Comparison of ENCODE assay signal across 13 cellular contexts in the genomic region with DNA sequence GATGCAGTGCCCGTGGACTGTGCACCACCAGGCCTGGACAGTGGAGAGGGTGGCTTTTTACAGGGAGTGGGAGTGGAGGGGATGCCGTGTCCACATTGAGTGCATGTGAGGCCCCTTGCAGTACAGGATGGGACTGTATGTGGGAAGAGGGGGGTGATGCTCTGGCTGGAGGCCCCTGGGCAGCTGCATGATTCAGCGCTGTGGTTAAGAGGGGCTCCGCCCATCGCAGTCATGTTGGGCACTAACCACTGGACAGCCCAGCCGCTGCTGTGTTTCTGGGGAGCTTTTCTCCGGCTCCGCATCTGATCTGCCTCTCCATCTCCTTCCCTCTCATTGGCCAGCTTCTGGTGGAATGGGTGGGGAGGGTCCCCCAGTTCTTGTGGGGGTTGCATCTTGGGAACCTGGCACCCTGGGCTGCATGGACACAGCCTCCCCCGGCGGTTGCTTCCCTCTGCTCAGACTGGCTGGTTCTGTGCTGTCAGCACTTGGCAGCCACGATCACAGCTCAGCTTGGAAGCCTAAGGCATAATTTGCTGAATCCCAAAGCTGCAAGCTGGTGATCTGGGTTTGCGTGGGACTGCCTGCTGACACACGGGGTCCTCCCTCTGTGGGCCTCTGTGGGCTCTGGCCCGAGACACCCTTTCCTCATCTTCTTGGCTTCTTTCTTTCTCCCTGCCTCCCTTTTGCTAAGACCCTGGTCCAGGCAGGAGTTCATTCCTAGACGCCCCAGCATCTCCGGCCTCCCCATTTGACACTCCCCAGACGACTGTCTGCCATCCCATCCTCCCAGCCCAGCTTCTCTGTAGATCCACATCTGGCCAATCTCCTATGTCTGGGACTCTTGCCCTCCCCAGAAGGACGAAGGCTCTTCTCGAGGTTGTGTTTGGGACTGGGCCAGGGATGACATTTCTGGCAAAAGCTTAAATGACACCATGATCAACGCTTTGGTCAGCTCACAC.
DNase-seq lines count a peak whose midpoint lies in the region; ATAC-seq and TF ChIP-seq lines count a peak whose summit lies in the region.
"Had no signal": no experiment of that assay in that cellular context is flagged by ENCODE, and none has a peak within 500 bp of the region (broad histone marks: within the 10 kb centered on the region; RNA-seq: fewer than 3 reads in every experiment).

No MANE protein-coding gene starts in this region.

- ATAC-seq in naive thymus-derived CD4-positive, alpha-beta T cell: peak; percentile 59
- ATAC-seq in stimulated activated naive CD8-positive, alpha-beta T cell treated with anti-CD3 and anti-CD28 coated beads, Interleukin-15, amount 100 ng/mL, for 72 hours: no peak
- no peak for ATAC-seq in sciatic nerve

- intact Hi-C loops in naive thymus-derived CD4-positive, alpha-beta T cell (cut with micrococcal nuclease): no loop called here
- intact Hi-C loops in sciatic nerve (cut with DNase I): no loop called here

- no peaks in the 10 kb centered on the region for H3K36me3 Mint-ChIP-seq in naive thymus-derived CD4-positive, alpha-beta T cell

- H3K27me3 ChIP-seq in naive thymus-derived CD4-positive, alpha-beta T cell (ENCODE audit: control insufficient read depth in 2 of 2, insufficient read depth in 2 of 2, low read length in 2 of 2): no peaks in the 10 kb centered on the region
- H3K27me3 ChIP-seq in HAP-1 (ENCODE audit: low read depth): no peaks in the 10 kb centered on the region

- no peaks in the 10 kb centered on the region for H3K9me3 ChIP-seq in naive thymus-derived CD4-positive, alpha-beta T cell (ENCODE audit: control insufficient read depth in 2 of 3, low read length in 3 of 3)
- H3K9me3 ChIP-seq in HAP-1: no peaks in the 10 kb centered on the region

- TF ChIP-seq CTCF in AG10803 (conservative IDR thresholded peaks at IDR 0.05; ENCODE audit: low read length): no peak

- POLR2A ChIA-PET in naive thymus-derived CD4-positive, alpha-beta T cell (lab: Charles Lee): no interaction called here

- H3K4me3 ChIP-seq in AG10803 (ENCODE audit: low read length) (peak overlapping the region; percentile 33), HAP-1 (no peak overlapping the region)
- no peak overlapping the region for H3K4me3 ChIP-seq in naive thymus-derived CD4-positive, alpha-beta T cell (ENCODE audit: low read length)

- no peak overlapping the region for H3K27ac ChIP-seq in naive thymus-derived CD4-positive, alpha-beta T cell (ENCODE audit: low read depth, low read length)
- H3K27ac ChIP-seq: C4-2B had no signal

- H3K36me3 ChIP-seq in naive thymus-derived CD4-positive, alpha-beta T cell (ENCODE audit: control insufficient read depth in 2 of 3, insufficient read depth in 3 of 3, low read length in 3 of 3): no peaks in the 10 kb centered on the region
- H3K36me3 ChIP-seq in HAP-1 (replicated peaks): peaks cover 6% of the 10 kb centered on the region

- in situ Hi-C loops in HAP-1 (cut with MboI; ENCODE audit: low sequenced_read_pairs): no loop called here

- H3K27me3 Mint-ChIP-seq in naive thymus-derived CD4-positive, alpha-beta T cell: peaks cover 0 to 3% (median 0%) of the 10 kb centered on the region in 5 donors
- H3K27me3 Mint-ChIP-seq in stimulated activated naive CD8-positive, alpha-beta T cell treated with anti-CD3 and anti-CD28 coated beads, Interleukin-15, amount 100 ng/mL, for 72 hours: no peaks in the 10 kb centered on the region

- no peaks in the 10 kb centered on the region for H3K4me1 ChIP-seq in naive thymus-derived CD4-positive, alpha-beta T cell (ENCODE audit: control insufficient read depth in 2 of 2, insufficient read depth in 2 of 2, low read length in 2 of 2)
- H3K4me1 ChIP-seq in HAP-1: no peaks in the 10 kb centered on the region

- no peak overlapping the region for H3K27ac Mint-ChIP-seq in naive thymus-derived CD4-positive, alpha-beta T cell
- H3K27ac Mint-ChIP-seq in stimulated activated naive CD8-positive, alpha-beta T cell treated with anti-CD3 and anti-CD28 coated beads, Interleukin-15, amount 100 ng/mL, for 72 hours: no peak overlapping the region
- H3K27ac Mint-ChIP-seq: activated T-helper 1 cell treated with anti-CD3 and anti-CD28 coated beads, Interleukin-12 subunit alpha, Interleukin-12 subunit beta, Interleukin-2, Interleukin-4 antibody, amounts not matched to agents 30 ng/mL and 10 ng/mL and 1 ng/mL, durations not matched to agents 14 hours and 24 hours and 36 hours had no signal

- peak; percentile 89 for DNase-seq in AG10803 (ENCODE audit: low read depth)
- peak; percentile 28 for DNase-seq in MV-4-11 (lab: John Stamatoyannopoulos, UW)
- DNase-seq in dedifferentiated amniotic fluid mesenchymal stem cell (ENCODE audit: extremely low spot score): peak; percentile 82
- DNase-seq in naive thymus-derived CD4-positive, alpha-beta T cell: no peak
- no peak for DNase-seq in DMS53 treated with DMSO at 0.1 percent for 48 hours (lab: John Stamatoyannopoulos, UW; ENCODE audit: unreplicated experiment)
- no peak for DNase-seq in HAP-1 (ENCODE audit: low spot score in 2 of 2)
- no peak for DNase-seq in stimulated activated naive CD8-positive, alpha-beta T cell treated with anti-CD3 and anti-CD28 coated beads, Interleukin-15, amount 100 ng/mL, for 72 hours
- DNase-seq in sciatic nerve (ENCODE audit: low spot score): no peak
- DNase-seq: effector CD8-positive, alpha-beta T cell; islet precursor cell; stimulated activated CD4-positive, alpha-beta T cell treated with anti-CD3 and anti-CD28 coated beads, Interleukin-12 subunit alpha, Interleukin-12 subunit beta, amount 100 ng/mL, for 4 hours had no signal

- CTCF ChIA-PET in naive thymus-derived CD4-positive, alpha-beta T cell (lab: Charles Lee): no interaction called here

- H3K9me3 Mint-ChIP-seq in naive thymus-derived CD4-positive, alpha-beta T cell: no peaks in the 10 kb centered on the region
- no peaks in the 10 kb centered on the region for H3K9me3 Mint-ChIP-seq in stimulated activated naive CD8-positive, alpha-beta T cell treated with anti-CD3 and anti-CD28 coated beads, Interleukin-15, amount 100 ng/mL, for 72 hours
- H3K9me3 Mint-ChIP-seq: activated T-helper 1 cell treated with anti-CD3 and anti-CD28 coated beads, Interleukin-12 subunit alpha, Interleukin-12 subunit beta, Interleukin-2, Interleukin-4 antibody, amounts not matched to agents 30 ng/mL and 10 ng/mL and 1 ng/mL, durations not matched to agents 14 hours and 24 hours and 36 hours had no signal

- no peak overlapping the region for H3K4me3 Mint-ChIP-seq in naive thymus-derived CD4-positive, alpha-beta T cell
- no peak overlapping the region for H3K4me3 Mint-ChIP-seq in stimulated activated naive CD8-positive, alpha-beta T cell treated with anti-CD3 and anti-CD28 coated beads, Interleukin-15, amount 100 ng/mL, for 72 hours
- H3K4me3 Mint-ChIP-seq: activated T-helper 1 cell treated with anti-CD3 and anti-CD28 coated beads, Interleukin-12 subunit alpha, Interleukin-12 subunit beta, Interleukin-2, Interleukin-4 antibody, amounts not matched to agents 30 ng/mL and 10 ng/mL and 1 ng/mL, durations not matched to agents 14 hours and 24 hours and 36 hours had no signal

- peaks cover 0 to 4% (median 0%) of the 10 kb centered on the region in 7 donors for H3K4me1 Mint-ChIP-seq in naive thymus-derived CD4-positive, alpha-beta T cell
- peaks cover 10% of the 10 kb centered on the region for H3K4me1 Mint-ChIP-seq in stimulated activated naive CD8-positive, alpha-beta T cell treated with anti-CD3 and anti-CD28 coated beads, Interleukin-15, amount 100 ng/mL, for 72 hours

Comparison
In these comparisons a context has a peak if more than half of its experiments do, and no peak if none do; other contexts are left out.
1. DNase-seq: peak in AG10803 (single experiment), MV-4-11 (single experiment) and dedifferentiated amniotic fluid mesenchymal stem cell (single experiment); none in naive thymus-derived CD4-positive, alpha-beta T cell (0 of 9), DMS53 treated with DMSO at 0.1 percent for 48 hours (single experiment), HAP-1 (0 of 2), stimulated activated naive CD8-positive, alpha-beta T cell treated with anti-CD3 and anti-CD28 coated beads, Interleukin-15, amount 100 ng/mL, for 72 hours (0 of 2) and sciatic nerve (single experiment).